In genomic region chr20:658202-658601, GRCh38 we compare ENCODE assay signal across 25 cellular contexts. TPM values are rescaled to one million over a fixed set of nuclear protein-coding genes. Genes with fewer than 3 reads are reported as not detected.
DNase-seq lines count a peak whose midpoint lies in the region; ATAC-seq and TF ChIP-seq lines count a peak whose summit lies in the region.
"Had no signal": no experiment of that assay in that cellular context is flagged by ENCODE, and none has a peak within 500 bp of the region (broad histone marks: within the 10 kb centered on the region; RNA-seq: fewer than 3 reads in every experiment).

No MANE protein-coding gene starts in this region.

- no peaks in the 10 kb centered on the region for H4K20me1 ChIP-seq in SK-N-SH (ENCODE audit: insufficient read depth)

- H3K79me2 ChIP-seq in SK-N-SH (ENCODE audit: insufficient read depth) = no peaks in the 10 kb centered on the region

- intact Hi-C loops in dendritic cell treated with granulocyte-macrophage colony-stimulating factor and Interleukin-4, amounts not matched to agents 40 ng/mL and 50 ng/mL, for 4 days (cut with micrococcal nuclease) = no loop called here

- peak overlapping the region; percentile 90 for H3K27ac Mint-ChIP-seq in dendritic cell treated with granulocyte-macrophage colony-stimulating factor and Interleukin-4, amounts not matched to agents 40 ng/mL and 50 ng/mL, for 4 days
- H3K27ac Mint-ChIP-seq: CD4-positive, CD25-positive, alpha-beta regulatory T cell had no signal

- peaks cover 6% of the 10 kb centered on the region for H3K27me3 Mint-ChIP-seq in dendritic cell treated with granulocyte-macrophage colony-stimulating factor and Interleukin-4, amounts not matched to agents 40 ng/mL and 50 ng/mL, for 4 days

- H3K4me1 Mint-ChIP-seq in dendritic cell treated with granulocyte-macrophage colony-stimulating factor and Interleukin-4, amounts not matched to agents 40 ng/mL and 50 ng/mL, for 4 days (ENCODE audit: low read depth) = peaks cover 95% of the 10 kb centered on the region

- TF ChIP-seq EP300 in SK-N-SH (IDR thresholded peaks at IDR 0.05; ENCODE audit: borderline replicate concordance in 1 of 2, low read depth in 1 of 2, low read length in 1 of 2) = no peak

- no peaks in the 10 kb centered on the region; the same call in 1 of the 2 replicates for H3K27me3 ChIP-seq in SK-N-SH (ENCODE audit: insufficient read depth)
- H3K27me3 ChIP-seq in iPS-15b (ENCODE audit: control insufficient read depth, insufficient read depth, low read length) = peaks cover 34% of the 10 kb centered on the region
- H3K27me3 ChIP-seq: MG63 had no signal

- H3K4me1 ChIP-seq in SK-N-SH (ENCODE audit: control insufficient read depth in 1 of 2, insufficient read depth in 2 of 2, low read depth in 1 of 2, low read length in 1 of 2) = peaks cover 0 to 5% of the 10 kb centered on the region in 2 experiments; a peak in 1 of 4 replicates
- peaks cover 44% of the 10 kb centered on the region for H3K4me1 ChIP-seq in iPS-15b (ENCODE audit: control insufficient read depth, insufficient read depth, low read length)

- H3K4me3 Mint-ChIP-seq in dendritic cell treated with granulocyte-macrophage colony-stimulating factor and Interleukin-4, amounts not matched to agents 40 ng/mL and 50 ng/mL, for 4 days = no peak overlapping the region
- H3K4me3 Mint-ChIP-seq: CD4-positive, CD25-positive, alpha-beta regulatory T cell had no signal

- H3K9me2 ChIP-seq in SK-N-SH = no peaks in the 10 kb centered on the region

- POLR2A ChIA-PET in SK-N-SH (lab: Yijun Ruan, JAX) = no interaction called here

- DNase-seq in SK-N-SH (peak; percentile 10), AG08395 (ENCODE audit: low spot score) (no peak), germinal center (ENCODE audit: low spot score) (no peak), putamen (ENCODE audit: low spot score) (no peak)
- DNase-seq: CD4-positive, CD25-positive, alpha-beta regulatory T cell; DMS153; DND-41; KBM-7; MG63; NCI-H1105 treated with DMSO at 0.1 percent for 48 hours; NCI-H146; NCI-H2029; NCI-H446 treated with DMSO at 0.1 percent for 48 hours; NCI-H526; PC-9; SJCRH30 had no signal

- H3K36me3 ChIP-seq in SK-N-SH (replicated peaks in 1 of 2; ENCODE audit: control insufficient read depth in 1 of 2, insufficient read depth in 2 of 2, low read length in 1 of 2) = no peaks in the 10 kb centered on the region
- H3K36me3 ChIP-seq in iPS-15b (ENCODE audit: control insufficient read depth, insufficient read depth, low read length) = no peaks in the 10 kb centered on the region
- H3K36me3 ChIP-seq: HAP-1, MG63, SJCRH30 had no signal

- ATAC-seq in SK-N-SH treated with all-trans-retinoic acid at 6 μM for 48 hours = no peak
- no peak for ATAC-seq in GM18520 (IDR thresholded peaks at IDR 0.05; ENCODE audit: unreplicated experiment)
- ATAC-seq: Right ventricle myocardium inferior had no signal

- no peak overlapping the region for H3K27ac ChIP-seq in SK-N-SH (ENCODE audit: low read depth in 2 of 2, low read length in 1 of 2)
- H3K27ac ChIP-seq: 22Rv1, HL-60, PC-9, SJCRH30 had no signal

- H2AFZ ChIP-seq in SK-N-SH (ENCODE audit: low read depth) = no peak overlapping the region
- H2AFZ ChIP-seq: PC-9 had no signal

- H3K36me3 Mint-ChIP-seq in dendritic cell treated with granulocyte-macrophage colony-stimulating factor and Interleukin-4, amounts not matched to agents 40 ng/mL and 50 ng/mL, for 4 days (ENCODE audit: low read depth) = peaks cover 5% of the 10 kb centered on the region
- H3K36me3 Mint-ChIP-seq: CD4-positive, CD25-positive, alpha-beta regulatory T cell had no signal

- H3K9me3 ChIP-seq in SK-N-SH (no peaks in the 10 kb centered on the region), iPS-15b (ENCODE audit: control insufficient read depth, insufficient read depth, low read length) (no peaks in the 10 kb centered on the region)
- H3K9me3 ChIP-seq: HAP-1, MG63, SJCRH30 had no signal

- H3K4me2 ChIP-seq in SK-N-SH = no peak overlapping the region
- H3K4me2 ChIP-seq: PC-9 had no signal

- 48% methylated on average over 2 of the region's 2 CpGs for WGBS in SK-N-SH (ENCODE audit: low lambda C conversion rate)

- H3K4me3 ChIP-seq in SK-N-SH (ENCODE audit: low read depth in 2 of 2, low read length in 1 of 2) (no peak overlapping the region), iPS-15b (ENCODE audit: low read depth, low read length) (no peak overlapping the region)
- H3K4me3 ChIP-seq: HAP-1, MG63, PC-9, SJCRH30 had no signal

- TF ChIP-seq RAD21 in SK-N-SH (IDR thresholded peaks at IDR 0.05; ENCODE audit: low read length) = no peak

- no peak for TF ChIP-seq CTCF in SK-N-SH (IDR thresholded peaks at IDR 0.05)

- no peaks in the 10 kb centered on the region for H3K9me3 Mint-ChIP-seq in dendritic cell treated with granulocyte-macrophage colony-stimulating factor and Interleukin-4, amounts not matched to agents 40 ng/mL and 50 ng/mL, for 4 days

- no peak overlapping the region for H3K9ac ChIP-seq in SK-N-SH
- H3K9ac ChIP-seq in iPS-15b (ENCODE audit: low read depth, low read length) = peak overlapping the region; percentile 19

- H3F3A ChIP-seq in SK-N-SH (replicated peaks; ENCODE audit: insufficient read depth) = no peaks in the 10 kb centered on the region

- CTCF ChIA-PET in SK-N-SH (lab: Yijun Ruan, JAX) = interaction anchor here (1.5 to 1.6 kb wide), 4 partner anchors 9 to 81 kb away, joined by 5 to 9 read pairs (median 7); no protein-coding TSS in a partner anchor

TF ChIP-seq in SK-N-SH, 30 proteins besides CTCF, POLR2A, EP300 and RAD21 (continues in another document):
- TF ChIP-seq, protein P1, sequence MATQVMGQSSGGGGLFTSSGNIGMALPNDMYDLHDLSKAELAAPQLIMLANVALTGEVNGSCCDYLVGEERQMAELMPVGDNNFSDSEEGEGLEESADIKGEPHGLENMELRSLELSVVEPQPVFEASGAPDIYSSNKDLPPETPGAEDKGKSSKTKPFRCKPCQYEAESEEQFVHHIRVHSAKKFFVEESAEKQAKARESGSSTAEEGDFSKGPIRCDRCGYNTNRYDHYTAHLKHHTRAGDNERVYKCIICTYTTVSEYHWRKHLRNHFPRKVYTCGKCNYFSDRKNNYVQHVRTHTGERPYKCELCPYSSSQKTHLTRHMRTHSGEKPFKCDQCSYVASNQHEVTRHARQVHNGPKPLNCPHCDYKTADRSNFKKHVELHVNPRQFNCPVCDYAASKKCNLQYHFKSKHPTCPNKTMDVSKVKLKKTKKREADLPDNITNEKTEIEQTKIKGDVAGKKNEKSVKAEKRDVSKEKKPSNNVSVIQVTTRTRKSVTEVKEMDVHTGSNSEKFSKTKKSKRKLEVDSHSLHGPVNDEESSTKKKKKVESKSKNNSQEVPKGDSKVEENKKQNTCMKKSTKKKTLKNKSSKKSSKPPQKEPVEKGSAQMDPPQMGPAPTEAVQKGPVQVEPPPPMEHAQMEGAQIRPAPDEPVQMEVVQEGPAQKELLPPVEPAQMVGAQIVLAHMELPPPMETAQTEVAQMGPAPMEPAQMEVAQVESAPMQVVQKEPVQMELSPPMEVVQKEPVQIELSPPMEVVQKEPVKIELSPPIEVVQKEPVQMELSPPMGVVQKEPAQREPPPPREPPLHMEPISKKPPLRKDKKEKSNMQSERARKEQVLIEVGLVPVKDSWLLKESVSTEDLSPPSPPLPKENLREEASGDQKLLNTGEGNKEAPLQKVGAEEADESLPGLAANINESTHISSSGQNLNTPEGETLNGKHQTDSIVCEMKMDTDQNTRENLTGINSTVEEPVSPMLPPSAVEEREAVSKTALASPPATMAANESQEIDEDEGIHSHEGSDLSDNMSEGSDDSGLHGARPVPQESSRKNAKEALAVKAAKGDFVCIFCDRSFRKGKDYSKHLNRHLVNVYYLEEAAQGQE (IDR thresholded peaks at IDR 0.05; ENCODE audit: low read depth, low read length) = no peak
- no peak for TF ChIP-seq CHD2 (IDR thresholded peaks at IDR 0.05; ENCODE audit: low read length, partially characterized antibody)
- no peak for TF ChIP-seq NRF1 (IDR thresholded peaks at IDR 0.05; ENCODE audit: low read depth, low read length)
- TF ChIP-seq NFIC (IDR thresholded peaks at IDR 0.05; ENCODE audit: borderline replicate concordance) = no peak

TF ChIP-seq in SK-N-SH treated with all-trans-retinoic acid at 6 μM for 48 hours, 23 proteins besides CTCF, POLR2A, EP300 and RAD21 (continues in another document):
- no peak for TF ChIP-seq ESRRG (CRISPR knock-in tag; IDR thresholded peaks at IDR 0.05)
- no peak for TF ChIP-seq ZNF565 (CRISPR knock-in tag; conservative IDR thresholded peaks at IDR 0.05; ENCODE audit: low read depth)
- TF ChIP-seq ZFP30 (CRISPR knock-in tag; IDR thresholded peaks at IDR 0.05) = no peak
- TF ChIP-seq CSDC2 (CRISPR knock-in tag; IDR thresholded peaks at IDR 0.05) = no peak
- no peak for TF ChIP-seq PPARA (CRISPR knock-in tag; IDR thresholded peaks at IDR 0.05; ENCODE audit: borderline replicate concordance)
- no peak for TF ChIP-seq ZNF8 (CRISPR knock-in tag; IDR thresholded peaks at IDR 0.05)
- no peak for TF ChIP-seq PATZ1 (CRISPR knock-in tag; IDR thresholded peaks at IDR 0.05; ENCODE audit: borderline replicate concordance)
- TF ChIP-seq GLIS3 (CRISPR knock-in tag; IDR thresholded peaks at IDR 0.05) = no peak

RNA-seq across cellular contexts. Expression of gene SRXN1, which starts 5.2 kb away (rescaled TPM):
- polyA plus RNA-seq in SK-N-SH (2012; rRNA removed) = 26.2 and 36.0 TPM in 2 replicates
- polyA plus RNA-seq in SK-N-SH (2012; cell fraction: cytosol; rRNA removed) = 31.0 and 35.8 TPM in 2 replicates
- 7.4 and 14.4 TPM in 2 replicates for polyA plus RNA-seq in SK-N-SH (2012; cell fraction: nucleus; rRNA removed)

RNA-seq across cellular contexts. Expression of gene SCRT2, which starts 17.4 kb away (rescaled TPM):
- not detected in 2 replicates for polyA plus RNA-seq in SK-N-SH (2012; rRNA removed)
- 0.01 and 0.05 TPM in 2 replicates for polyA plus RNA-seq in SK-N-SH (2012; cell fraction: cytosol; rRNA removed)
- polyA plus RNA-seq in SK-N-SH (2012; cell fraction: nucleus; rRNA removed) = 0.04 and 0.08 TPM in 2 replicates
- polyA plus RNA-seq: BJ; CD4-positive, CD25-positive, alpha-beta regulatory T cell had no signal

RNA-seq across cellular contexts. Expression of gene TCF15, which starts 48.1 kb away (rescaled TPM):
- 0.15 TPM in 1 of 2 replicates, not detected in the other for polyA plus RNA-seq in SK-N-SH (2012; rRNA removed)
- 0.04 and 0.13 TPM in 2 replicates for polyA plus RNA-seq in SK-N-SH (2012; cell fraction: cytosol; rRNA removed)
- polyA plus RNA-seq in SK-N-SH (2012; cell fraction: nucleus; rRNA removed) = 0.04 TPM in 1 of 2 replicates, not detected in the other
- polyA plus RNA-seq: BJ; CD4-positive, CD25-positive, alpha-beta regulatory T cell had no signal
